23 cellular contexts compared by ENCODE assay signal in the genomic region with DNA sequence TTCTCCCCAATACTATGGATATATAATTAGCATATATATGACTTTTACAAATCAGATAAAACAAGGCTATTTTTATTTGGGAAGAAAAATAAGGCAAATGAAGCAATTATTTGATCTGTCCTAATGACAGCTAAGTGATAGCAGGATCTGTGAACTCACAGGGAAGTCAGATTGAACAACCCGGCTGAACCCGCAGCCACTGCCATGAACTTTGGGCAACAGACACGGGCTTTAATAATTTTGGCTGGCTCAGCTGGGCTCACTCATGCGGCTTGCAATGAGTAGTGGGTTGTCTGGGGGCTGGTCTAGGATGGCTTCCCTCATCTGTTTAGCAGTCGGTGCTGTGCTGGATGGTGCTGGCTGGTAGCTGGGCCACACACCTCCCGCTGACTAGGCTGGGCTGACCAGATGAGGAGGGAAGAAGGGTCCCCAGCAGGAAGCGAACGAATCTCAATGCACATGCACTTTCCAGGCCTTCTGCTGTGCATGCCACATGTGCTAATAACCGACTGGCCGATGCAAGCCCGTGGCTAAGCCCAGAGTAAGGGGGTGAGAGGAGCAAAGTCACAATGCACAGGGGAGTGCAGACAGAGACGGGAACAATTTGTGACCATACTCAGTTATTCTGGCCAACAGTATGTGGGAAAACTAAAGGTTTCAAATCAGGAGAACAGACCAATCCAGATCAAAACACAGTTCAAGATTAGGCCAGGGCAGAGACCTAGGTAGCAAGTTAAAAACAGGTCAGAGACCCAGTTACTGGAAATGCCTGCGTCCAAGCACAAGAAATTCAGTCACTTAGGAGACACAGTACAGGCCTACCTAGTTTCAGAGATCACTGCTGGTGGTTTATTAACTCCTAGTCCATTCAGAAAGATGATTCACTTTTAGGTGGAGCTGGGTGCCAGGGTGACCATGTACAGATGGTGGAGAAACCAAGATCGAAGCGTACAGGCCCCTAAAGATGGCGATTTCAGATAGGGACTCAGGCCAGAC.
"Had no signal": no experiment of that assay in that cellular context is flagged by ENCODE, and none has a peak within 500 bp of the region (broad histone marks: within the 10 kb centered on the region; RNA-seq: fewer than 3 reads in every experiment).

No MANE protein-coding gene starts in this region.

- H3K4me3 ChIP-seq: esophagus squamous epithelium, gastroesophageal sphincter, left lung, lower lobe of right lung, prostate gland, thoracic aorta had no signal

- H3K4me3 Mint-ChIP-seq: dendritic cell treated with granulocyte-macrophage colony-stimulating factor and Interleukin-4, amounts not matched to agents 40 ng/mL and 50 ng/mL, for 4 days; effector memory CD8-positive, alpha-beta T cell; memory B cell; mesothelial cell of epicardium; natural killer cell; stimulated activated naive B cell treated with anti-CD40 and anti-IgM and Interleukin-4, amounts not matched to agents 10 μg/mL and 1 μg/mL and 100 μg/mL, for 72 hours; stimulated activated naive CD8-positive, alpha-beta T cell treated with anti-CD3 and anti-CD28 coated beads, Interleukin-15, amount 100 ng/mL, for 72 hours had no signal

- ATAC-seq: effector memory CD8-positive, alpha-beta T cell; gastroesophageal sphincter; left lung; lower lobe of right lung; natural killer cell; sciatic nerve; stimulated activated naive B cell treated with anti-CD40 and anti-IgM and Interleukin-4, amounts not matched to agents 10 μg/mL and 1 μg/mL and 100 μg/mL, for 72 hours; stimulated activated naive CD8-positive, alpha-beta T cell treated with anti-CD3 and anti-CD28 coated beads, Interleukin-15, amount 100 ng/mL, for 72 hours had no signal

- H3K27me3 ChIP-seq: esophagus squamous epithelium, gastroesophageal sphincter, left lung had no signal

- H3K79me2 ChIP-seq: parathyroid adenoma had no signal

- H3K36me3 Mint-ChIP-seq: natural killer cell had no signal

- H3K27me3 Mint-ChIP-seq: dendritic cell treated with granulocyte-macrophage colony-stimulating factor and Interleukin-4, amounts not matched to agents 40 ng/mL and 50 ng/mL, for 4 days; effector memory CD8-positive, alpha-beta T cell; memory B cell; stimulated activated naive B cell treated with anti-CD40 and anti-IgM and Interleukin-4, amounts not matched to agents 10 μg/mL and 1 μg/mL and 100 μg/mL, for 72 hours; stimulated activated naive CD8-positive, alpha-beta T cell treated with anti-CD3 and anti-CD28 coated beads, Interleukin-15, amount 100 ng/mL, for 72 hours had no signal

- H3K27ac ChIP-seq: epithelial cell of prostate, esophagus squamous epithelium, gastroesophageal sphincter, left lung, lower lobe of right lung, parathyroid adenoma, prostate gland, thoracic aorta had no signal

- H3K27ac Mint-ChIP-seq: effector memory CD8-positive, alpha-beta T cell; memory B cell; mesothelial cell of epicardium; natural killer cell; stimulated activated naive B cell treated with anti-CD40 and anti-IgM and Interleukin-4, amounts not matched to agents 10 μg/mL and 1 μg/mL and 100 μg/mL, for 72 hours had no signal

- H3K9me3 ChIP-seq: esophagus squamous epithelium, gastroesophageal sphincter, lower lobe of right lung, prostate gland, thoracic aorta had no signal

- H2AFZ ChIP-seq: parathyroid adenoma had no signal

- H3K4me1 ChIP-seq: gastroesophageal sphincter, lower lobe of right lung, parathyroid adenoma, prostate gland had no signal

- H3K9me3 Mint-ChIP-seq: dendritic cell treated with granulocyte-macrophage colony-stimulating factor and Interleukin-4, amounts not matched to agents 40 ng/mL and 50 ng/mL, for 4 days; effector memory CD8-positive, alpha-beta T cell; memory B cell; natural killer cell had no signal

- H3K4me1 Mint-ChIP-seq: memory B cell; natural killer cell; stimulated activated naive B cell treated with anti-CD40 and anti-IgM and Interleukin-4, amounts not matched to agents 10 μg/mL and 1 μg/mL and 100 μg/mL, for 72 hours; stimulated activated naive CD8-positive, alpha-beta T cell treated with anti-CD3 and anti-CD28 coated beads, Interleukin-15, amount 100 ng/mL, for 72 hours had no signal

- H3K9ac ChIP-seq: parathyroid adenoma had no signal

- H3K36me3 ChIP-seq: lower lobe of right lung, prostate gland, thoracic aorta had no signal

- DNase-seq: cerebellar nuclear complex; effector memory CD8-positive, alpha-beta T cell; esophagus squamous epithelium; foreskin fibroblast; left lung; lower lobe of right lung; natural killer cell; retina; stimulated activated CD4-positive, alpha-beta T cell treated with anti-CD3 and anti-CD28 coated beads, Interleukin-2, amount 100 ng/mL, for 24 hours; stimulated activated CD4-positive, alpha-beta T cell treated with anti-CD3 and anti-CD28 coated beads, Interleukin-4, amount 100 ng/mL, for 4 hours; stimulated activated naive B cell treated with anti-CD40 and anti-IgM and Interleukin-4, amounts not matched to agents 10 μg/mL and 1 μg/mL and 100 μg/mL, for 72 hours; stimulated activated naive CD8-positive, alpha-beta T cell treated with anti-CD3 and anti-CD28 coated beads, Interleukin-15, amount 100 ng/mL, for 72 hours; trophoblast cell had no signal

- FAIRE-seq: colon had no signal
